Comparison of ENCODE assay signal across 8 cellular contexts in the genomic region with DNA sequence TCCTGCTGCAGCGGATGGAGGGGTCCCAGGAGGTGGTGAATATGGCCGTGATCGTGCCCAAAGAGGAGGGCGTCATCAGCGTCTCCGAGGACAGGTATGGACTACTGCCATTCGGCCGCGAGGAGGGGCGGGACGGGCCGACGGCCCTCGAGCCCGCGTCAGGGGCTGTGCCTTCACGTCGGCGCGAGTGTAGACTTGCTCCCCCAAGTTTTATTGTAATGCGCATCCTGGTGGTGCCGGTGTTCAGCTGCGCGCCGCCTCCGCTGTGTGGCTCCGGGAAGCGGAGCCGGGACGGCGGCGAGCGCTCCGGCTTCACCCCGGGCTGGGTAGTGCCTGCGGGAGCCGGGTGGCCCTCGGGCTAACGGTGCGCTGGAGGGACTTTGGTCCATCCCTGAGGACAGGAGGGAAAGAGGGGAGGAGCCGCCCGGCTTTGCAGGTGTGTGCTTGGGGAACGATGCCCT. TPM values are rescaled to one million over a fixed set of nuclear protein-coding genes. Genes with fewer than 3 reads are reported as not detected.
A peak's percentile ranks its signal among the peaks of the same experiment; 100 is the strongest.
DNase-seq lines count a peak whose midpoint lies in the region; ATAC-seq and TF ChIP-seq lines count a peak whose summit lies in the region.

No MANE protein-coding gene starts in this region.

- H3K9me2 ChIP-seq in SU-DHL-6 (replicated peaks; ENCODE audit: insufficient read depth, low read length): no peaks in the 10 kb centered on the region
- H3K9me2 ChIP-seq in hepatocyte (replicated peaks; ENCODE audit: insufficient read depth): no peaks in the 10 kb centered on the region

- 0 out of 2 replicates have a peak, but pooled peaks cover 5% of the 10 kb centered on the region for H3K79me2 ChIP-seq in SU-DHL-6 (ENCODE audit: insufficient read depth, low read length)
- peaks cover 45% of the 10 kb centered on the region for H3K79me2 ChIP-seq in hepatocyte

- DNase-seq in DMS153 treated with DMSO at 0.1 percent for 48 hours (lab: John Stamatoyannopoulos, UW; ENCODE audit: unreplicated experiment) (peak; percentile 66), HT-29 (ENCODE audit: low spot score) (peak; percentile 75), hepatocyte (ENCODE audit: low spot score) (peak; percentile 81), gastrocnemius medialis (peak in 1 of 2 donors; percentile 6), COLO829 (ENCODE audit: low spot score) (no peak)

- peak overlapping the region; percentile 86 for H3K9ac ChIP-seq in SU-DHL-6 (ENCODE audit: low read length)

- H3K4me3 ChIP-seq in SU-DHL-6 (ENCODE audit: insufficient read depth, low read length, poor library complexity, severe bottlenecking) (peak overlapping the region; percentile 94), hepatocyte (peak overlapping the region; percentile 70), gastrocnemius medialis (peak overlapping the region; percentile 79 to 91 (median 82))

- under 1% methylated on average over 36 of the region's 43 CpGs for WGBS in hepatocyte (ENCODE audit: low lambda C conversion rate, missing lambda C conversion rate)

- 0 out of 2 replicates have a peak, but pooled peaks cover 3% of the 10 kb centered on the region for H3K36me3 ChIP-seq in SU-DHL-6 (ENCODE audit: low read length)
- no peaks in the 10 kb centered on the region for H3K36me3 ChIP-seq in hepatocyte (replicated peaks; ENCODE audit: insufficient read depth, low read depth)
- H3K36me3 ChIP-seq in gastrocnemius medialis: no peaks in the 10 kb centered on the region

- peak; percentile 28 for ATAC-seq in GM21360 (IDR thresholded peaks at IDR 0.05; ENCODE audit: unreplicated experiment)
- ATAC-seq in gastrocnemius medialis: peak; percentile 9 to 10

- TF ChIP-seq CTCF in SU-DHL-6 (IDR thresholded peaks at IDR 0.05; ENCODE audit: insufficient read depth, low read length, poor library complexity, severe bottlenecking) (no peak), hepatocyte (IDR thresholded peaks at IDR 0.05; ENCODE audit: poor library complexity) (no peak), gastrocnemius medialis (IDR thresholded peaks at IDR 0.05 in 4 of 5, conservative IDR thresholded peaks at IDR 0.05 in 1 of 5) (peak in 2 of 5 experiments; percentile 4 to 11)

- intact Hi-C loops in gastrocnemius medialis (cut with DNase I; ENCODE audit: low total_unique reads): loop anchor here (1.0 to 10.0 kb wide), 6 partner anchors 63 to 870 kb away; a partner anchor contains a TSS

- peaks cover 4% of the 10 kb centered on the region for H3K4me1 ChIP-seq in hepatocyte (ENCODE audit: insufficient read depth)
- H3K4me1 ChIP-seq in gastrocnemius medialis: peaks cover 7 to 12% of the 10 kb centered on the region in 2 donors

- H3K4me2 ChIP-seq in SU-DHL-6 (ENCODE audit: low read depth, low read length, poor library complexity, severe bottlenecking) (peak overlapping the region; percentile 68), hepatocyte (peak overlapping the region; percentile 86)

- in situ Hi-C loops in gastrocnemius medialis (cut with MboI; ENCODE audit: low sequenced_read_pairs in 4 of 4): loop anchor here in 3 of 4 donors (10.0 to 25.0 kb wide), 2 partner anchors 220 to 228 kb away; a partner anchor contains a TSS

- H3K9me3 ChIP-seq in SU-DHL-6 (ENCODE audit: insufficient read depth, low read length) (no peaks in the 10 kb centered on the region), hepatocyte (ENCODE audit: low read depth) (no peaks in the 10 kb centered on the region), gastrocnemius medialis (no peaks in the 10 kb centered on the region)

- no peaks in the 10 kb centered on the region for H3K27me3 ChIP-seq in SU-DHL-6 (ENCODE audit: low read length)
- no peaks in the 10 kb centered on the region for H3K27me3 ChIP-seq in hepatocyte
- H3K27me3 ChIP-seq in gastrocnemius medialis: no peaks in the 10 kb centered on the region

- no peak for TF ChIP-seq POLR2A in gastrocnemius medialis (IDR thresholded peaks at IDR 0.05)

- H2AFZ ChIP-seq in SU-DHL-6 (ENCODE audit: low read depth, low read length, severe bottlenecking): peak overlapping the region; percentile 97
- peak overlapping the region; percentile 79 for H2AFZ ChIP-seq in hepatocyte

- H3K27ac ChIP-seq in SU-DHL-6 (ENCODE audit: low read depth, low read length): no peak overlapping the region
- H3K27ac ChIP-seq in angular gyrus (ENCODE audit: low read depth, low read length): peak overlapping the region; percentile 97
- H3K27ac ChIP-seq in hepatocyte: peak overlapping the region; percentile 90
- H3K27ac ChIP-seq in gastrocnemius medialis: peak overlapping the region; percentile 82 to 89 (median 85)

- H3F3A ChIP-seq in SU-DHL-6 (ENCODE audit: insufficient read depth): 0 out of 2 replicates have a peak, but pooled peaks cover 4% of the 10 kb centered on the region

- H4K20me1 ChIP-seq in SU-DHL-6 (ENCODE audit: low read depth, low read length): peaks cover 8% of the 10 kb centered on the region; the same call in 1 of the 2 replicates
- no peaks in the 10 kb centered on the region for H4K20me1 ChIP-seq in hepatocyte (ENCODE audit: insufficient read depth, poor library complexity, severe bottlenecking)

RNA-seq across cellular contexts. Expression of a gene that starts 0.5 kb away (rescaled TPM):
- 2.9 and 5.3 TPM in 2 replicates for total RNA-seq in HT-29 (2014; rRNA removed; shearing (Covaris generic))
- total RNA-seq in hepatocyte: 8.8 and 9.1 TPM in 2 replicates
- 9.0 and 17.9 TPM in 2 replicates for polyA plus RNA-seq in hepatocyte
- total RNA-seq in gastrocnemius medialis: 1 to 10 TPM in 2 of 4 donors, under 1 TPM in 2; 0.98 to 2.8 (median 1.7) TPM
